8 cellular contexts compared by ENCODE assay signal in genomic region chr16:88226302-88226701, GRCh38.
A peak's percentile ranks its signal among the peaks of the same experiment; 100 is the strongest.
DNase-seq lines count a peak whose midpoint lies in the region; FAIRE-seq and TF ChIP-seq lines count a peak whose summit lies in the region.
"Not testable (repeated sequence)": the region's sequence is repeated elsewhere in the genome, so short reads cannot be mapped to it uniquely, and the experiment has no call there.

No MANE protein-coding gene starts in this region.

- H4K20me1 ChIP-seq in SK-N-SH (ENCODE audit: insufficient read depth) = not testable (repeated sequence)

- not testable (repeated sequence) for H3K4me3 Mint-ChIP-seq in endodermal cell

- not testable (repeated sequence) for H3K18ac ChIP-seq in mesenchymal stem cell (ENCODE audit: low read depth in 1 of 2, low read length in 2 of 2)

- intact Hi-C loops in kidney (cut with DNase I); posterior vena cava (cut with DNase I): not testable (repeated sequence)

- not testable (repeated sequence) for H3K9me2 ChIP-seq in SK-N-SH

- H3K27ac Mint-ChIP-seq in endodermal cell = not testable (repeated sequence)

- not testable (repeated sequence) for H3K27ac ChIP-seq in SK-N-SH (ENCODE audit: low read depth in 2 of 2, low read length in 1 of 2); coronary artery; endodermal cell (ENCODE audit: low read depth, low read length); kidney (ENCODE audit: low read depth in 2 of 2, low read length in 2 of 2); mesenchymal stem cell (ENCODE audit: low read length, poor library complexity, severe bottlenecking)

- not testable (repeated sequence) for H2BK5ac ChIP-seq in mesenchymal stem cell (ENCODE audit: low read depth, low read length, poor library complexity, severe bottlenecking)

- H3K9me3 Mint-ChIP-seq in endodermal cell = not testable (repeated sequence)

- H3K79me1 ChIP-seq in mesenchymal stem cell (replicated peaks; ENCODE audit: low read length, poor library complexity, severe bottlenecking) = not testable (repeated sequence)

- H2AK5ac ChIP-seq in mesenchymal stem cell (ENCODE audit: low read length, severe bottlenecking) = not testable (repeated sequence)

- TF ChIP-seq EP300 in SK-N-SH (IDR thresholded peaks at IDR 0.05; ENCODE audit: borderline replicate concordance in 1 of 2, low read depth in 1 of 2, low read length in 1 of 2) = not testable (repeated sequence)

- not testable (repeated sequence) for H2BK120ac ChIP-seq in mesenchymal stem cell (ENCODE audit: low read depth, low read length)

- not testable (repeated sequence) for H2AFZ ChIP-seq in SK-N-SH (ENCODE audit: low read depth); mesenchymal stem cell (ENCODE audit: low read depth, low read length)

- H3K27me3 ChIP-seq in SK-N-SH (ENCODE audit: insufficient read depth); endodermal cell (ENCODE audit: control insufficient read depth, insufficient read depth, low read length, poor library complexity, severe bottlenecking); mesenchymal stem cell (ENCODE audit: control insufficient read depth in 1 of 2, insufficient read depth in 1 of 2, low read length in 2 of 2): not testable (repeated sequence)

- not testable (repeated sequence) for H3K36me3 Mint-ChIP-seq in endodermal cell (ENCODE audit: low read depth)

- H3K14ac ChIP-seq in mesenchymal stem cell (ENCODE audit: low read length in 2 of 2) = peak overlapping the region in 1 of 2 experiments; percentile 48

- POLR2A ChIA-PET in SK-N-SH (lab: Yijun Ruan, JAX) = not testable (repeated sequence)

- H3K4ac ChIP-seq in mesenchymal stem cell (ENCODE audit: low read depth in 1 of 2, low read length in 2 of 2) = not testable (repeated sequence)

- H3K9me3 ChIP-seq in SK-N-SH; endodermal cell (ENCODE audit: control insufficient read depth, low read length); kidney (ENCODE audit: control insufficient read depth in 1 of 2, low read length in 2 of 2); mesenchymal stem cell (ENCODE audit: control insufficient read depth, low read length): not testable (repeated sequence)

- H2BK12ac ChIP-seq in mesenchymal stem cell (ENCODE audit: low read length in 2 of 2) = not testable (repeated sequence)

- H3F3A ChIP-seq in SK-N-SH (replicated peaks; ENCODE audit: insufficient read depth) = not testable (repeated sequence)

- not testable (repeated sequence) for TF ChIP-seq CTCF in SK-N-SH (IDR thresholded peaks at IDR 0.05); coronary artery (IDR thresholded peaks at IDR 0.05); endodermal cell (conservative IDR thresholded peaks at IDR 0.05); kidney (IDR thresholded peaks at IDR 0.05; ENCODE audit: borderline replicate concordance, extremely low read depth, insufficient read depth)

- peak overlapping the region; percentile 75 for H4K91ac ChIP-seq in mesenchymal stem cell (ENCODE audit: low read length)

- not testable (repeated sequence) for H3K4me2 ChIP-seq in SK-N-SH; mesenchymal stem cell (ENCODE audit: low read length, poor library complexity, severe bottlenecking)

- H3K27me3 Mint-ChIP-seq in endodermal cell (ENCODE audit: insufficient read depth) = not testable (repeated sequence)

- TF ChIP-seq RAD21 in SK-N-SH (IDR thresholded peaks at IDR 0.05; ENCODE audit: low read length) = not testable (repeated sequence)

- CTCF ChIA-PET in SK-N-SH (lab: Yijun Ruan, JAX) = not testable (repeated sequence)

- H3K4me1 Mint-ChIP-seq in endodermal cell = not testable (repeated sequence)

- H4K8ac ChIP-seq in mesenchymal stem cell (ENCODE audit: low read length) = not testable (repeated sequence)

- WGBS in SK-N-SH (ENCODE audit: low lambda C conversion rate) = 90% methylated on average over 6 of the region's 14 CpGs
- WGBS in endodermal cell (ENCODE audit: insufficient coverage in 1 of 2, insufficient read length in 1 of 2), 2 experiments = 92 to 98% methylated on average over 8 to 13 of the region's 14 CpGs
- 93% methylated on average over 10 of the region's 14 CpGs for WGBS in mesenchymal stem cell

- not testable (repeated sequence) for H3K4me3 ChIP-seq in SK-N-SH (ENCODE audit: low read depth in 2 of 2, low read length in 1 of 2); coronary artery; endodermal cell (ENCODE audit: low read length); kidney (ENCODE audit: low read length in 2 of 2); mesenchymal stem cell (ENCODE audit: insufficient read depth in 1 of 2, low read depth in 1 of 2, low read length in 2 of 2)

- H3K36me3 ChIP-seq in SK-N-SH (replicated peaks in 1 of 2; ENCODE audit: control insufficient read depth in 1 of 2, insufficient read depth in 2 of 2, low read length in 1 of 2); endodermal cell (ENCODE audit: control insufficient read depth, insufficient read depth, low read length); kidney (ENCODE audit: control insufficient read depth in 1 of 2, insufficient read depth in 2 of 2, low read length in 2 of 2); mesenchymal stem cell (ENCODE audit: control insufficient read depth in 1 of 2, insufficient read depth in 2 of 2, low read depth in 1 of 2, low read length in 2 of 2): not testable (repeated sequence)

- FAIRE-seq in kidney (lab: Jason Lieb, UNC) = not testable (repeated sequence)

- not testable (repeated sequence) for H3K9ac ChIP-seq in SK-N-SH; endodermal cell (ENCODE audit: extremely low read depth, low read length, poor library complexity, severe bottlenecking); kidney (ENCODE audit: low read length in 2 of 2); mesenchymal stem cell (ENCODE audit: low read length)

- not testable (repeated sequence) for H3K79me2 ChIP-seq in SK-N-SH (ENCODE audit: insufficient read depth)

- not testable (repeated sequence) for H3K23ac ChIP-seq in mesenchymal stem cell (ENCODE audit: low read length in 2 of 2)

- not testable (repeated sequence) for H2BK15ac ChIP-seq in mesenchymal stem cell (ENCODE audit: low read depth, poor library complexity, severe bottlenecking)

- DNase-seq in SK-N-SH (peak; percentile 16), coronary artery (ENCODE audit: low spot score) (peak; percentile 43), ecto neural progenitor cell (ENCODE audit: low spot score) (peak; percentile 27), endodermal cell (peak; percentile 29), islet precursor cell (peak; percentile 44), kidney (peak; percentile 51), posterior vena cava (ENCODE audit: low spot score) (peak; percentile 57)
- DNase-seq in mesenchymal stem cell = not testable (repeated sequence)

- H3K4me1 ChIP-seq in SK-N-SH (ENCODE audit: control insufficient read depth in 1 of 2, insufficient read depth in 2 of 2, low read depth in 1 of 2, low read length in 1 of 2) = peaks cover 0 to 12% of the 10 kb centered on the region in 2 experiments; a peak in 1 of 4 replicates
- not testable (repeated sequence) for H3K4me1 ChIP-seq in endodermal cell (ENCODE audit: control insufficient read depth, insufficient read depth, low read length); kidney (ENCODE audit: control insufficient read depth in 1 of 2, insufficient read depth in 1 of 2, low read depth in 1 of 2, low read length in 2 of 2); mesenchymal stem cell (ENCODE audit: control insufficient read depth, insufficient read depth, low read depth, low read length)
